21 cellular contexts compared by ENCODE assay signal in genomic region chr6:14379568-14379967, GRCh38.
"Had no signal": no experiment of that assay in that cellular context is flagged by ENCODE, and none has a peak within 500 bp of the region (broad histone marks: within the 10 kb centered on the region; RNA-seq: fewer than 3 reads in every experiment).

No MANE protein-coding gene starts in this region.

- H3K36me3 Mint-ChIP-seq: mesothelial cell of epicardium, type B pancreatic cell had no signal

- ATAC-seq: sciatic nerve; stimulated activated memory B cell treated with anti-CD40 and anti-IgM and Interleukin-4, amounts not matched to agents 10 μg/mL and 1 μg/mL and 100 μg/mL, for 72 hours had no signal

- H3K4me3 ChIP-seq: colonic mucosa, lung, testis had no signal

- H3K27ac Mint-ChIP-seq: mesothelial cell of epicardium; nephron; stimulated activated memory B cell treated with anti-CD40 and anti-IgM and Interleukin-4, amounts not matched to agents 10 μg/mL and 1 μg/mL and 100 μg/mL, for 72 hours; type B pancreatic cell had no signal

- H3K27me3 Mint-ChIP-seq: stimulated activated memory B cell treated with anti-CD40 and anti-IgM and Interleukin-4, amounts not matched to agents 10 μg/mL and 1 μg/mL and 100 μg/mL, for 72 hours had no signal

- H3K36me3 ChIP-seq: brain microvascular endothelial cell, colonic mucosa had no signal

- H3K27me3 ChIP-seq: brain microvascular endothelial cell, colonic mucosa, testis had no signal

- H3K9me3 ChIP-seq: colonic mucosa, testis had no signal

- DNase-seq: activated CD4-positive, alpha-beta T cell treated with anti-CD3 and anti-CD28 coated beads for 1 hour; activated CD8-positive, alpha-beta memory T cell treated with anti-CD3 and anti-CD28 coated beads for 24 hours; activated CD8-positive, alpha-beta memory T cell treated with anti-CD3 and anti-CD28 coated beads, Interleukin-2, amount 50 U/mL, for 48 hours; activated effector memory CD4-positive, alpha-beta T cell treated with Interleukin-2 at 50 U/mL for 16 hours; activated naive CD4-positive, alpha-beta T cell treated with anti-CD3 and anti-CD28 coated beads, Interleukin-2, amount 50 U/mL, for 16 hours; activated T-cell treated with anti-CD3 and anti-CD28 coated beads, Interleukin-2, amount 50 U/mL, for 48 hours; aorta; brain microvascular endothelial cell; central memory CD4-positive, alpha-beta T cell; colonic mucosa; hypothalamus; stimulated activated CD4-positive, alpha-beta T cell treated with anti-CD3 and anti-CD28 coated beads, Interleukin-4, amount 100 ng/mL, for 24 hours; T-helper 2 cell; testis had no signal

- H3K4me3 Mint-ChIP-seq: mesothelial cell of epicardium; nephron; stimulated activated memory B cell treated with anti-CD40 and anti-IgM and Interleukin-4, amounts not matched to agents 10 μg/mL and 1 μg/mL and 100 μg/mL, for 72 hours; type B pancreatic cell had no signal

- H3K4me1 ChIP-seq: colonic mucosa, testis had no signal

- H3K27ac ChIP-seq: brain microvascular endothelial cell, colonic mucosa, testis, VCaP had no signal
